25 cellular contexts compared by ENCODE assay signal in genomic region chr11:2592559-2593392, GRCh38.
DNase-seq lines count a peak whose midpoint lies in the region; ATAC-seq, FAIRE-seq and TF ChIP-seq lines count a peak whose summit lies in the region.
"Had no signal": no experiment of that assay in that cellular context is flagged by ENCODE, and none has a peak within 500 bp of the region (broad histone marks: within the 10 kb centered on the region; RNA-seq: fewer than 3 reads in every experiment).

No MANE protein-coding gene starts in this region.

- peaks cover 1% of the 10 kb centered on the region for H3K36me3 Mint-ChIP-seq in activated CD4-positive, alpha-beta T cell treated with anti-CD3 and anti-CD28 coated beads, Interleukin-2, amount 10 ng/mL, durations not matched to agents 7 days and 5 days (ENCODE audit: low read depth)
- H3K36me3 Mint-ChIP-seq: natural killer cell treated with Interleukin-12 subunit alpha and Interleukin-12 subunit beta and Interleukin-15 and Interleukin-18, amount 100 ng/mL, for 72 hours had no signal

- CTCF ChIA-PET in activated CD4-positive, alpha-beta T cell treated with anti-CD3 and anti-CD28 coated beads, Interleukin-2, amount 10 ng/mL, durations not matched to agents 7 days and 5 days (lab: Charles Lee) = no interaction called here

- POLR2A ChIA-PET in activated CD4-positive, alpha-beta T cell treated with anti-CD3 and anti-CD28 coated beads, Interleukin-2, amount 10 ng/mL, durations not matched to agents 7 days and 5 days (lab: Charles Lee) = no interaction called here

- no peak for TF ChIP-seq POLR2A in GM12892 (IDR thresholded peaks at IDR 0.05; ENCODE audit: low read depth, low read length)

- no peak overlapping the region for H3K27ac Mint-ChIP-seq in activated CD4-positive, alpha-beta T cell treated with anti-CD3 and anti-CD28 coated beads, Interleukin-2, amount 10 ng/mL, durations not matched to agents 7 days and 5 days
- H3K27ac Mint-ChIP-seq: activated CD4-positive, alpha-beta T cell treated with anti-CD3 and anti-CD28 coated beads for 36 hours; natural killer cell treated with Interleukin-12 subunit alpha and Interleukin-12 subunit beta and Interleukin-15 and Interleukin-18, amount 100 ng/mL, for 72 hours had no signal

- no peak overlapping the region for H2AFZ ChIP-seq in Karpas-422 (ENCODE audit: low read length)

- H3K9me3 Mint-ChIP-seq in activated CD4-positive, alpha-beta T cell treated with anti-CD3 and anti-CD28 coated beads, Interleukin-2, amount 10 ng/mL, durations not matched to agents 7 days and 5 days = peaks cover 8% of the 10 kb centered on the region
- H3K9me3 Mint-ChIP-seq: natural killer cell treated with Interleukin-12 subunit alpha and Interleukin-12 subunit beta and Interleukin-15 and Interleukin-18, amount 100 ng/mL, for 72 hours had no signal

- ATAC-seq in psoas muscle (no peak), HG03025 (IDR thresholded peaks at IDR 0.05; ENCODE audit: low FRiP score, unreplicated experiment) (no peak)
- ATAC-seq: activated CD4-positive, alpha-beta T cell treated with anti-CD3 and anti-CD28 coated beads for 36 hours; heart left ventricle had no signal

- H3K9me2 ChIP-seq in Karpas-422 (replicated peaks; ENCODE audit: insufficient read depth, low read length) = no peaks in the 10 kb centered on the region

- no peak overlapping the region for H3K27ac ChIP-seq in psoas muscle
- no peak overlapping the region for H3K27ac ChIP-seq in Karpas-422 (ENCODE audit: low read length)
- H3K27ac ChIP-seq: 22Rv1, heart left ventricle, HL-60, skin epidermis, stomach, upper lobe of left lung had no signal

- H4K20me1 ChIP-seq in Karpas-422 (ENCODE audit: insufficient read depth, low read depth, low read length) = no peaks in the 10 kb centered on the region

- H3K36me3 ChIP-seq in psoas muscle (ENCODE audit: insufficient read depth in 1 of 2, low read depth in 1 of 2) (no peaks in the 10 kb centered on the region), Karpas-422 (ENCODE audit: insufficient read depth, low read length) (no peaks in the 10 kb centered on the region)
- H3K36me3 ChIP-seq: MG63 had no signal

- H3K9me3 ChIP-seq in psoas muscle (no peaks in the 10 kb centered on the region), Karpas-422 (ENCODE audit: low read length) (no peaks in the 10 kb centered on the region)
- H3K9me3 ChIP-seq: MG63 had no signal

- H3K4me2 ChIP-seq in Karpas-422 (ENCODE audit: low read depth, low read length, poor library complexity, severe bottlenecking) = no peak overlapping the region

- DNase-seq in activated CD4-positive, alpha-beta T cell treated with anti-CD3 and anti-CD28 coated beads, Interleukin-2, amount 10 ng/mL, durations not matched to agents 7 days and 5 days = peak; percentile 4
- DNase-seq in activated CD4-positive, alpha-beta T cell treated with anti-CD3 and anti-CD28 coated beads for 1 hour = no peak
- peak; percentile 5 for DNase-seq in GM12892 (ENCODE audit: insufficient read length)
- DNase-seq in hepatic stellate cell (ENCODE audit: low spot score) = peak; percentile 2
- peak; percentile 4 to 36 for DNase-seq in psoas muscle
- no peak for DNase-seq in Karpas-422
- no peak for DNase-seq in NCI-H446 (lab: John Stamatoyannopoulos, UW)
- DNase-seq: activated CD4-positive, alpha-beta T cell treated with anti-CD3 and anti-CD28 coated beads for 36 hours; activated gamma-delta T cell; Caco-2; dermis blood vessel endothelial cell; MG63; NCI-H146; NCI-H2171; NCI-H748 treated with DMSO at 0.1 percent for 48 hours; stomach had no signal

- no peaks in the 10 kb centered on the region for H3K79me2 ChIP-seq in Karpas-422 (ENCODE audit: low read length)

- WGBS in psoas muscle, 3 donors = 92 to 97% (median 95%) methylated on average over 15 to 16 of the region's 16 CpGs

- no peaks in the 10 kb centered on the region for H3K4me1 Mint-ChIP-seq in activated CD4-positive, alpha-beta T cell treated with anti-CD3 and anti-CD28 coated beads, Interleukin-2, amount 10 ng/mL, durations not matched to agents 7 days and 5 days
- H3K4me1 Mint-ChIP-seq: activated CD4-positive, alpha-beta T cell treated with anti-CD3 and anti-CD28 coated beads for 36 hours; IgD-negative memory B cell had no signal

- no peak overlapping the region for H3K4me3 Mint-ChIP-seq in activated CD4-positive, alpha-beta T cell treated with anti-CD3 and anti-CD28 coated beads, Interleukin-2, amount 10 ng/mL, durations not matched to agents 7 days and 5 days
- H3K4me3 Mint-ChIP-seq: activated CD4-positive, alpha-beta T cell treated with anti-CD3 and anti-CD28 coated beads for 36 hours; IgD-negative memory B cell; natural killer cell treated with Interleukin-12 subunit alpha and Interleukin-12 subunit beta and Interleukin-15 and Interleukin-18, amount 100 ng/mL, for 72 hours had no signal

- H3K4me1 ChIP-seq in psoas muscle = no peaks in the 10 kb centered on the region
- H3K4me1 ChIP-seq in Karpas-422 (ENCODE audit: low read length) = no peaks in the 10 kb centered on the region
- H3K4me1 ChIP-seq: Caco-2, heart left ventricle, stomach, upper lobe of left lung had no signal

- H3K27me3 Mint-ChIP-seq in activated CD4-positive, alpha-beta T cell treated with anti-CD3 and anti-CD28 coated beads, Interleukin-2, amount 10 ng/mL, durations not matched to agents 7 days and 5 days = no peaks in the 10 kb centered on the region
- H3K27me3 Mint-ChIP-seq: activated CD4-positive, alpha-beta T cell treated with anti-CD3 and anti-CD28 coated beads for 36 hours; IgD-negative memory B cell had no signal

- FAIRE-seq in GM12892 (lab: Jason Lieb, UNC) = no peak
- FAIRE-seq: islet of Langerhans had no signal

- H3K4me3 ChIP-seq in psoas muscle (no peak overlapping the region), Karpas-422 (ENCODE audit: low read length) (no peak overlapping the region)
- H3K4me3 ChIP-seq: heart left ventricle, MG63, skin epidermis, stomach, upper lobe of left lung had no signal

- intact Hi-C loops in psoas muscle (cut with DNase I) = no loop called here

- H3K9ac ChIP-seq in Karpas-422 (ENCODE audit: low read length) = no peak overlapping the region

- no peak for TF ChIP-seq CTCF in psoas muscle (IDR thresholded peaks at IDR 0.05)

- peaks cover 0 to 2% (median 0%) of the 10 kb centered on the region in 3 donors for H3K27me3 ChIP-seq in psoas muscle (ENCODE audit: insufficient read depth in 3 of 3, low read length in 2 of 3)
- H3K27me3 ChIP-seq in Karpas-422 (ENCODE audit: low read length) = no peaks in the 10 kb centered on the region
- H3K27me3 ChIP-seq: heart left ventricle, MG63, stomach, upper lobe of left lung had no signal

Comparison
In these comparisons a context has a peak if more than half of its experiments do, and no peak if none do; other contexts are left out.
1. DNase-seq: peak in activated CD4-positive, alpha-beta T cell treated with anti-CD3 and anti-CD28 coated beads, Interleukin-2, amount 10 ng/mL, durations not matched to agents 7 days and 5 days (single experiment), GM12892 (single experiment), hepatic stellate cell (single experiment) and psoas muscle (2 of 2); none in activated CD4-positive, alpha-beta T cell treated with anti-CD3 and anti-CD28 coated beads for 1 hour (single experiment), Karpas-422 (single experiment) and NCI-H446 (0 of 2).